ENCODE assay signal across 19 cellular contexts in the genomic region with DNA sequence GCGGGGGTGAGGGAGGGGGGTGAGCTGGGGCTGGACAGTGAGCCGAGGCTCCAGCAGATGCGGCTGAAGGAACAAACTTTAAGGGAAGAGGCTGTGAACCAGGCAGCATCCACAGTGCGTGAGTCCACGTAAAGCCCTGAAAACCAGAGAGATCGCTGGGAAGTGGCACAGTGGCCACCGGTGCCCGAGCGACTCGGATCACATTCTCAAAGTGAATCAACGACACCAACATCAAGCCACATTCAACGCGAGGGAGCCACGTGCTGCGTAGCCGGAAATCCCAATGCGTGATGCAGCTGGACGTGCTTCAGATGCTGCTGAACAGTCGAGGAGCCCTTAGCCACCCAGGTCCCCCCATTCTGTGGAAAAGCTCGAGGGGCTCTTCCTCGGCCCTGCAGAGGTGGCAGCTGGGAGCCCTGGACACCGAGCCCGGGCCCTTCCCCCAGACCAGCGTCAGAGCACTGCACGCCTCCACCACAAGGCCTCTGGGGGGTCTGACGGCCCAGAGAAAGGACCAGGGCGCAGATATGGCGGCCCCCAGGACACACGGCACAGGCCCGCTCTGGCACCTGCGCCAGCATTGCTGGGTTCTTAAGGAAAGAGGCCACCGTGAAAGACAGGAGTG. TPM values are rescaled to one million over a fixed set of nuclear protein-coding genes. Genes with fewer than 3 reads are reported as not detected.
DNase-seq lines count a peak whose midpoint lies in the region; ATAC-seq and TF ChIP-seq lines count a peak whose summit lies in the region.
"Had no signal": no experiment of that assay in that cellular context is flagged by ENCODE, and none has a peak within 500 bp of the region (broad histone marks: within the 10 kb centered on the region; RNA-seq: fewer than 3 reads in every experiment).

No MANE protein-coding gene starts in this region.

- H3K4me2 ChIP-seq in osteoblast (ENCODE audit: insufficient read depth, low read length): no peak overlapping the region
- H3K4me2 ChIP-seq: neural progenitor cell had no signal

- no peak overlapping the region for H3K4me3 ChIP-seq in AG04450 (ENCODE audit: low read depth, low read length)
- no peak overlapping the region for H3K4me3 ChIP-seq in osteoblast (ENCODE audit: insufficient read depth, low read length)
- H3K4me3 ChIP-seq: neural progenitor cell, SK-N-MC had no signal

- H3K9me3 ChIP-seq in AG04450 (ENCODE audit: control insufficient read depth, insufficient read depth, low read length): peaks cover 21% of the 10 kb centered on the region
- no peaks in the 10 kb centered on the region for H3K9me3 ChIP-seq in osteoblast (ENCODE audit: low read depth, low read length)

- H3K27ac ChIP-seq in AG04450 (ENCODE audit: low read depth, low read length) (peak overlapping the region; percentile 2), adipose tissue (ENCODE audit: low read depth, low read length) (peak overlapping the region; percentile 31), osteoblast (ENCODE audit: low read depth, low read length) (no peak overlapping the region), substantia nigra (ENCODE audit: low read depth, low read length, poor library complexity, severe bottlenecking) (no peak overlapping the region)
- H3K27ac ChIP-seq: neural progenitor cell had no signal

- no peaks in the 10 kb centered on the region for H3K27me3 ChIP-seq in AG04450 (ENCODE audit: control insufficient read depth, insufficient read depth, low read length)
- H3K27me3 ChIP-seq in osteoblast (ENCODE audit: insufficient read depth, low read length): no peaks in the 10 kb centered on the region
- H3K27me3 ChIP-seq: neural progenitor cell had no signal

- peaks cover 38% of the 10 kb centered on the region for H3K79me2 ChIP-seq in osteoblast (ENCODE audit: insufficient read depth, low read length)

- DNase-seq in AG04450 (ENCODE audit: low read depth, low spot score): no peak
- peak; percentile 11 for DNase-seq in GM10248 (ENCODE audit: extremely low spot score)
- peak; percentile 83 for DNase-seq in osteoblast (ENCODE audit: insufficient read length, low spot score, missing footprints)
- DNase-seq in substantia nigra (lab: John Stamatoyannopoulos, UW): no peak
- no peak for DNase-seq in GM19240 (ENCODE audit: insufficient read length, low spot score)
- no peak for DNase-seq in DMS153 (lab: John Stamatoyannopoulos, UW)
- DNase-seq: activated CD4-positive, CD25-positive, alpha-beta regulatory T cell treated with anti-CD3 and anti-CD28 coated beads, Interleukin-2, amount 50 U/mL, for 72 hours; activated naive CD4-positive, alpha-beta T cell treated with Interleukin-2 at 50 U/mL for 16 hours; Caco-2; hypothalamus; midbrain; NCI-H1436 treated with DMSO at 0.1 percent for 48 hours; stimulated activated naive CD8-positive, alpha-beta T cell treated with anti-CD3 and anti-CD28 coated beads, Interleukin-15, amount 100 ng/mL, for 72 hours; T1000 had no signal

- 83 to 95% (median 94%) methylated on average over 31 to 32 of the region's 32 CpGs for WGBS in adipose tissue, 3 donors

- H2AFZ ChIP-seq in osteoblast (ENCODE audit: low read length): no peak overlapping the region
- H2AFZ ChIP-seq: neural progenitor cell had no signal

- POLR2A ChIA-PET in AG04450 (lab: Yijun Ruan, JAX): no interaction called here
- POLR2A ChIA-PET in GM10248 (lab: Yijun Ruan, JAX): interaction anchor here (2.0 kb wide), 1 partner anchor 11 kb away, joined by 6 read pairs; no protein-coding TSS in a partner anchor

- TF ChIP-seq CTCF in AG04450 (IDR thresholded peaks at IDR 0.05; ENCODE audit: low read depth, low read length) (no peak), GM10248 (IDR thresholded peaks at IDR 0.05; ENCODE audit: control extremely low read depth, extremely low read depth, low read depth, missing control alignments) (no peak), osteoblast (IDR thresholded peaks at IDR 0.05; ENCODE audit: extremely low read depth, low read depth, low read length) (no peak)

- H3K36me3 ChIP-seq in osteoblast (ENCODE audit: insufficient read depth, low read length): peaks cover 62% of the 10 kb centered on the region
- H3K36me3 ChIP-seq: neural progenitor cell had no signal

- ATAC-seq in GM21717 (IDR thresholded peaks at IDR 0.05; ENCODE audit: unreplicated experiment): no peak
- ATAC-seq: Panc1; stimulated activated naive CD8-positive, alpha-beta T cell treated with anti-CD3 and anti-CD28 coated beads, Interleukin-15, amount 100 ng/mL, for 72 hours had no signal

- H3K4me1 ChIP-seq in osteoblast (ENCODE audit: insufficient read depth, low read length): no peaks in the 10 kb centered on the region
- H3K4me1 ChIP-seq: Caco-2 had no signal

- H4K20me1 ChIP-seq in osteoblast (ENCODE audit: insufficient read depth, low read length): no peaks in the 10 kb centered on the region

- CTCF ChIA-PET in AG04450 (lab: Charles Lee): no interaction called here
- CTCF ChIA-PET in GM10248 (lab: Yijun Ruan, JAX): interaction anchor here (1.1 to 2.2 kb wide), 2 partner anchors 11 to 15 kb away, joined by 4 to 6 read pairs; no protein-coding TSS in a partner anchor

RNA-seq across cellular contexts. Expression of a gene that starts 53.7 kb away (rescaled TPM):
- polyA plus RNA-seq in AG04450 (2011; rRNA removed) (27.3 and 32.9 TPM in 2 replicates), adipose tissue (10 to 100 TPM; 32.4 to 40.8 (median 32.5) TPM)
- polyA minus RNA-seq in AG04450 (2011; rRNA and poly(A)+ RNA removed): 31.7 and 38.2 TPM in 2 replicates
- total RNA-seq in osteoblast: 39.8 and 49.2 TPM in 2 replicates

Comparison
In these comparisons a context has a peak if more than half of its experiments do, and no peak if none do; other contexts are left out.
1. DNase-seq: peak in GM10248 (single experiment) and osteoblast (single experiment); none in AG04450 (single experiment), substantia nigra (0 of 49), GM19240 (single experiment) and DMS153 (single experiment).
2. H3K27ac ChIP-seq: peak in AG04450 (single experiment) and adipose tissue (single experiment); none in osteoblast (single experiment) and substantia nigra (single experiment).